In the genomic region with DNA sequence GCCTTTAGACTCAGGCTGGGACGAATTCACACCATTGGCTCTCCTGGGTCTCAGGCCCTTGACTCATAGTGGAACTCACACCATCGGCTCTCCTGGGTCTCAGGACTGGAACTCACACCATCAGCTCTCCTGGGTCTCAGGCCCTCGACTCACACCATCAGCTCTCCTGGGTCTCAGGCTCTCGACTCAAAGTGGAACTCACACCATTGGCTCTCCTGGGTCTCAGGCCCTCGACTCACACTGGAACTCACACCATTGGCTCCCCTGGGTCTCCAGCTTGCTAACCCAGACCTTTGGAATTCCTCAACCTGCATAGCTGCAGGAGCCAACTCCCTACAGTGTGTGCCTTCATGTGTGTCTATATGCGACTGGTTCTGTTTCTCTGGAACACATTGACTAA, we compare ENCODE assay signal across 1 cellular context.
TF ChIP-seq lines count a peak whose summit lies in the region.

No MANE protein-coding gene starts in this region.

TF ChIP-seq in GM23338, 12 proteins besides CTCF, POLR2A, EP300 and RAD21:
- no peak for TF ChIP-seq POLR2AphosphoS5 (IDR thresholded peaks at IDR 0.05; ENCODE audit: low read depth)
